In the genomic region with DNA sequence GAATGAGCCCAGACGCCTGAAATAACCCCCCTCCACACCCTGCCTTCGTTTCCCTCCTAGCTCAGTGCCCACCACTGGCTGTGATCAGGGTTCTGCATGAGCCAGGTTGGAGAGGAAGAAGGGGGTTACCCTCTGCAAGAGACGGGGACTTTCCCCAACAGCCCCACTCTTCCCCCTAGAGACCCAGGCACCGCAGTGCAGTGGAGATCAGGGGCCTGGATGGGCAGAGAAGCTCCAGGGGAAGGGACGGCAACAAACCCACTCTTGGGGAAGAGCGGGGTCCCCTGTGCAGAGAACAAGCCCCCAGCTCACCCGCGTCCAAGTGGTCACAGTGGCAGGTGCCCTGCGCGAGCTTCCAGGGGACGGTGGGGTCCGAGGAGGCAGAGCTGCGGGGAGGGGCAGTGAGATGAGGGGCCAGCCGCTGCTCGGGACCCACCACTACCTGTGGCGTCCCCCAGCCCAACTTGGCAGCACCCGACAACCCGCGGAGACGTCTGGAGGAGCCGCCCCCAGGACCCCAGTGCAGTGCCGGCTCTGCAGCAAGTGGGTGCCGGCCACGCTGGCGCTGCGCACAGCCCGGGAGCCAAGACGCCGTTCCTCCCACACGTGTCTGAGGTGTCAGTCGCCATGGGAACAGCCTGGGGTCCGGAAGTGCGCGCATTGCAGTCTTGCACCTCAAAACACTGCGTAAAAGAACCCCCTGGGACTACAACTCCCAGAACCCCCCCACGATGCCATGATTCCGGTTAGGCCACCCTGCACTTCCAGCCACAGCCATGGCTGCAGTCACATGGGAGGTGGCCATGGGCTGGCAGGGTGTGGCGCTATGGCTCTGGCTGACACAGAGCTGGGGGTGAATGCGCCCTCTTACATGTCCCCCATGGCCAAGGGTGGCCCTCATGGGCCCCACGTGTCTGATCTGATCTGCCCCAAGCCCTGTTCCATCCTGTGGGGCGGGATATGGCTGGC, we compare ENCODE assay signal across 8 cellular contexts. TPM values are rescaled to one million over a fixed set of nuclear protein-coding genes. Genes with fewer than 3 reads are reported as not detected.
DNase-seq lines count a peak whose midpoint lies in the region; ATAC-seq and TF ChIP-seq lines count a peak whose summit lies in the region.

No MANE protein-coding gene starts in this region.

- H3K4me3 Mint-ChIP-seq in activated CD8-positive, alpha-beta memory T cell treated with anti-CD3 and anti-CD28 coated beads, Interleukin-2, amount 10 ng/mL, durations not matched to agents 7 days and 5 days, result peak overlapping the region; percentile 40
- H3K4me3 Mint-ChIP-seq in glutamatergic neuron (ENCODE audit: unreplicated experiment), result no peak overlapping the region

- peaks cover 7% of the 10 kb centered on the region for H3K27me3 Mint-ChIP-seq in activated CD8-positive, alpha-beta memory T cell treated with anti-CD3 and anti-CD28 coated beads, Interleukin-2, amount 10 ng/mL, durations not matched to agents 7 days and 5 days
- peaks cover 5% of the 10 kb centered on the region for H3K27me3 Mint-ChIP-seq in glutamatergic neuron (ENCODE audit: unreplicated experiment)

- DNase-seq in AG08396 (ENCODE audit: low spot score), result peak; percentile 45
- peak; percentile 87 for DNase-seq in activated CD8-positive, alpha-beta memory T cell treated with anti-CD3 and anti-CD28 coated beads, Interleukin-2, amount 10 ng/mL, durations not matched to agents 7 days and 5 days
- peak; percentile 7 for DNase-seq in fibroblast of villous mesenchyme (ENCODE audit: low read depth)
- DNase-seq in stimulated activated CD8-positive, alpha-beta memory T cell treated with anti-CD3 and anti-CD28 coated beads, Interleukin-15, amount 100 ng/mL, for 48 hours (ENCODE audit: low read depth in 2 of 2), result peak; percentile 50 to 68
- DNase-seq in glutamatergic neuron, result no peak

- no peaks in the 10 kb centered on the region for H3K9me3 Mint-ChIP-seq in activated CD8-positive, alpha-beta memory T cell treated with anti-CD3 and anti-CD28 coated beads, Interleukin-2, amount 10 ng/mL, durations not matched to agents 7 days and 5 days (ENCODE audit: low read depth)
- H3K9me3 Mint-ChIP-seq in glutamatergic neuron (ENCODE audit: unreplicated experiment), result peaks cover 3% of the 10 kb centered on the region

- H3K4me3 ChIP-seq in fibroblast of villous mesenchyme (ENCODE audit: low read depth, low read length), result no peak overlapping the region

- peaks cover 13% of the 10 kb centered on the region for H3K4me1 Mint-ChIP-seq in activated CD8-positive, alpha-beta memory T cell treated with anti-CD3 and anti-CD28 coated beads, Interleukin-2, amount 10 ng/mL, durations not matched to agents 7 days and 5 days
- H3K4me1 Mint-ChIP-seq in glutamatergic neuron (ENCODE audit: low read depth, unreplicated experiment), result no peaks in the 10 kb centered on the region

- ATAC-seq in HG02852 (IDR thresholded peaks at IDR 0.05; ENCODE audit: unreplicated experiment) (peak; percentile 88), HG02588 (IDR thresholded peaks at IDR 0.05; ENCODE audit: unreplicated experiment) (no peak), GM18520 (IDR thresholded peaks at IDR 0.05; ENCODE audit: unreplicated experiment) (no peak)
- peak; percentile 93 for ATAC-seq in activated CD8-positive, alpha-beta memory T cell treated with anti-CD3 and anti-CD28 coated beads, Interleukin-2, amount 10 ng/mL, durations not matched to agents 7 days and 5 days

- no peaks in the 10 kb centered on the region for H3K36me3 Mint-ChIP-seq in activated CD8-positive, alpha-beta memory T cell treated with anti-CD3 and anti-CD28 coated beads, Interleukin-2, amount 10 ng/mL, durations not matched to agents 7 days and 5 days
- no peaks in the 10 kb centered on the region for H3K36me3 Mint-ChIP-seq in glutamatergic neuron (ENCODE audit: unreplicated experiment)

- CTCF ChIA-PET in activated CD8-positive, alpha-beta memory T cell treated with anti-CD3 and anti-CD28 coated beads, Interleukin-2, amount 10 ng/mL, durations not matched to agents 7 days and 5 days (lab: Charles Lee), result no interaction called here

- H3K27ac Mint-ChIP-seq in activated CD8-positive, alpha-beta memory T cell treated with anti-CD3 and anti-CD28 coated beads, Interleukin-2, amount 10 ng/mL, durations not matched to agents 7 days and 5 days, result no peak overlapping the region
- H3K27ac Mint-ChIP-seq in glutamatergic neuron (ENCODE audit: unreplicated experiment), result no peak overlapping the region

- TF ChIP-seq CTCF in fibroblast of villous mesenchyme (IDR thresholded peaks at IDR 0.05; ENCODE audit: insufficient read depth, low read depth, low read length), result no peak
- TF ChIP-seq CTCF in glutamatergic neuron (IDR thresholded peaks at IDR 0.05; ENCODE audit: partially characterized antibody, unreplicated experiment), result no peak

RNA-seq across cellular contexts. Expression of a gene that starts 45.8 kb away (rescaled TPM):
- 10 to 100 TPM; 44.0 to 49.7 TPM for total RNA-seq in activated CD8-positive, alpha-beta memory T cell treated with anti-CD3 and anti-CD28 coated beads, Interleukin-2, amount 10 ng/mL, durations not matched to agents 7 days and 5 days
- total RNA-seq in fibroblast of villous mesenchyme, result 45.7 and 61.3 TPM in 2 replicates
- 59.5 TPM for total RNA-seq in glutamatergic neuron (ENCODE audit: unreplicated experiment)

Comparison
In these comparisons a context has a peak if more than half of its experiments do, and no peak if none do; other contexts are left out.
1. ATAC-seq: peak in HG02852 (single experiment) and activated CD8-positive, alpha-beta memory T cell treated with anti-CD3 and anti-CD28 coated beads, Interleukin-2, amount 10 ng/mL, durations not matched to agents 7 days and 5 days (single experiment); none in HG02588 (single experiment) and GM18520 (single experiment).